ENCODE assay signal across 1 cellular context in genomic region chr3:72086051-72086711, GRCh38.
TF ChIP-seq lines count a peak whose summit lies in the region.

No MANE protein-coding gene starts in this region.

TF ChIP-seq in K562, 482 proteins besides CTCF, POLR2A, EP300 and RAD21 (continued from another document and continues in another):
- TF ChIP-seq ZNF318 (IDR thresholded peaks at IDR 0.05; ENCODE audit: borderline replicate concordance in 1 of 2, low read depth in 1 of 2) (no peak), TGIF2 (CRISPR knock-in tag; IDR thresholded peaks at IDR 0.05) (no peak), TAF7 (tag; IDR thresholded peaks at IDR 0.05) (no peak), HINFP (tag; conservative IDR thresholded peaks at IDR 0.05; ENCODE audit: low read depth) (no peak), RBM25 (IDR thresholded peaks at IDR 0.05; ENCODE audit: low read depth, low read length, severe bottlenecking) (no peak), RBM15 (IDR thresholded peaks at IDR 0.05; ENCODE audit: insufficient read depth, low read length) (no peak), SMAD3 (CRISPR knock-in tag; conservative IDR thresholded peaks at IDR 0.05) (no peak; the same call in 1 of the 2 replicates), PKNOX1 (IDR thresholded peaks at IDR 0.05) (peak; percentile 79), SREBF1 (IDR thresholded peaks at IDR 0.05; ENCODE audit: borderline replicate concordance, low read depth, low read length) (no peak), ZNF224 (CRISPR knock-in tag; IDR thresholded peaks at IDR 0.05) (no peak), ZFX (CRISPR knock-in tag; IDR thresholded peaks at IDR 0.05) (no peak), PCBP2 (IDR thresholded peaks at IDR 0.05; ENCODE audit: low read depth, low read length, poor library complexity, severe bottlenecking) (no peak), ARID2 (IDR thresholded peaks at IDR 0.05) (no peak), KLF10 (CRISPR knock-in tag; IDR thresholded peaks at IDR 0.05) (no peak), MEF2D (tag; conservative IDR thresholded peaks at IDR 0.05; ENCODE audit: low read depth) (no peak; the same call in 1 of the 2 replicates), ZNF121 (CRISPR knock-in tag; conservative IDR thresholded peaks at IDR 0.05) (no peak), ZNF212 (CRISPR knock-in tag; IDR thresholded peaks at IDR 0.05) (no peak), ZMIZ1 (IDR thresholded peaks at IDR 0.05; ENCODE audit: low read depth in 2 of 2, low read length in 2 of 2) (peak in 1 of 2 experiments; percentile 97; a peak in 2 of 4 replicates), ZFP1 (CRISPR knock-in tag; IDR thresholded peaks at IDR 0.05) (no peak), IRF9 (tag; IDR thresholded peaks at IDR 0.05) (peak; percentile 65; the same call in 1 of the 2 replicates), SMARCB1 (IDR thresholded peaks at IDR 0.05; ENCODE audit: insufficient read length, low read depth) (no peak), HIVEP1 (CRISPR knock-in tag; IDR thresholded peaks at IDR 0.05) (no peak), MNT (conservative IDR thresholded peaks at IDR 0.05) (peak in 1 of 2 experiments; percentile 38; a peak in 1 of 4 replicates), SRSF9 (IDR thresholded peaks at IDR 0.05; ENCODE audit: borderline replicate concordance, low read depth, low read length) (no peak), POLR2AphosphoS2 (IDR thresholded peaks at IDR 0.05; ENCODE audit: low read length) (no peak), E2F3 (CRISPR knock-in tag; IDR thresholded peaks at IDR 0.05) (no peak), GTF3C2 (IDR thresholded peaks at IDR 0.05; ENCODE audit: borderline replicate concordance, extremely low read depth, insufficient read length) (no peak), CBX8 (IDR thresholded peaks at IDR 0.05; ENCODE audit: borderline replicate concordance, extremely low read depth, low read depth, low read length, poor library complexity, severe bottlenecking) (no peak), HDAC8 (tag; IDR thresholded peaks at IDR 0.05) (no peak), EWSR1 (IDR thresholded peaks at IDR 0.05; ENCODE audit: borderline replicate concordance, low read depth, partially characterized antibody) (no peak), NFIC (IDR thresholded peaks at IDR 0.05) (peak; percentile 88), TAF1 (IDR thresholded peaks at IDR 0.05; ENCODE audit: control insufficient read depth, extremely low read depth, insufficient read depth, low read length, severe bottlenecking) (no peak), IRF1 (CRISPR knock-in tag; IDR thresholded peaks at IDR 0.05; ENCODE audit: borderline replicate concordance) (no peak), CHAMP1 (IDR thresholded peaks at IDR 0.05) (peak; percentile 61; the same call in 1 of the 2 replicates)
